In the genomic region with DNA sequence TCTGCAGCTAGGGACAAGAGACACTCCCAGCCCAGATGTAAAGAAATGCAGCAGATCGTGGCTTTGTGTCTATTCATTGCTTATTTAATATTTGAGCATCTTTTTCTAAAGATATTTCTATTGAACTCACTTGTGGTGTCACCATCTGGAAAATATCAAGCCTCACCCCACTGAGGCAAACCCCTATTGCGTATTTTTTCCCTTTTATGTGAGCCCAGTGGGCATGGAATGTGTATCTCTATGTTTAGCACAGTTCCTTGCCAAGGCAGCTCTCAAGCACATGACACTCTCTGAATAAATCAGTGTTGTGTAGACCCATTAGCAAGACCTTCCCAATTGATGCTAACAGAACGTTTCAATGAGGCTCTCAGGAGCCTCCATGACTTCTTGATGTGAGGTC, we compare ENCODE assay signal across 1 cellular context.
TF ChIP-seq lines count a peak whose summit lies in the region.

No MANE protein-coding gene starts in this region.

TF ChIP-seq in SK-N-SH treated with all-trans-retinoic acid at 6 μM for 48 hours, 23 proteins besides CTCF, POLR2A, EP300 and RAD21 (continued from another document):
- TF ChIP-seq TCF4 (CRISPR knock-in tag; IDR thresholded peaks at IDR 0.05; ENCODE audit: borderline replicate concordance) = no peak
- no peak for TF ChIP-seq TSHZ2 (CRISPR knock-in tag; IDR thresholded peaks at IDR 0.05)
- TF ChIP-seq SNAI2 (CRISPR knock-in tag; IDR thresholded peaks at IDR 0.05) = no peak
TF ChIP-seq in SK-N-SH treated with all-trans-retinoic acid at 6 μM for 48 hours: peak in this region for 0.
